In genomic region chr13:76934671-76935070, GRCh38 we compare ENCODE assay signal across 1 cellular context.
TF ChIP-seq lines count a peak whose summit lies in the region.

No MANE protein-coding gene starts in this region.

TF ChIP-seq in H1, 55 proteins besides CTCF, POLR2A, EP300 and RAD21:
- TF ChIP-seq CEBPB (IDR thresholded peaks at IDR 0.05; ENCODE audit: low read depth, low read length) (peak; percentile 1; the same call in 1 of the 2 replicates), NANOG (IDR thresholded peaks at IDR 0.05; ENCODE audit: insufficient read depth, low read depth, low read length, poor library complexity, severe bottlenecking) (no peak)
